In genomic region chr14:105116451-105117256, GRCh38 we compare ENCODE assay signal across 21 cellular contexts. TPM values are rescaled to one million over a fixed set of nuclear protein-coding genes. Genes with fewer than 3 reads are reported as not detected.
"Had no signal": no experiment of that assay in that cellular context is flagged by ENCODE, and none has a peak within 500 bp of the region (broad histone marks: within the 10 kb centered on the region; RNA-seq: fewer than 3 reads in every experiment).

No MANE protein-coding gene starts in this region.

- H3K27ac ChIP-seq: cardiac muscle cell, dorsolateral prefrontal cortex, foreskin keratinocyte, lower lobe of right lung, upper lobe of left lung, WERI-Rb-1 had no signal

- H3K4me3 Mint-ChIP-seq: activated naive CD8-positive, alpha-beta T cell treated with anti-CD3 and anti-CD28 coated beads, Interleukin-2, amount 10 ng/mL, durations not matched to agents 7 days and 5 days; activated T-helper 17 cell treated with anti-CD3 and anti-CD28 coated beads, Interleukin-2, amount 50 U/mL, for 72 hours; endodermal cell; nephron progenitor cell; stimulated activated naive CD8-positive, alpha-beta T cell treated with anti-CD3 and anti-CD28 coated beads, Interleukin-15, Interleukin-2, amounts not matched to agents 100 ng/mL and 50 ng/mL, for 24 hours had no signal

- H3K4me1 Mint-ChIP-seq: activated naive CD8-positive, alpha-beta T cell treated with anti-CD3 and anti-CD28 coated beads, Interleukin-2, amount 10 ng/mL, durations not matched to agents 7 days and 5 days; activated T-helper 17 cell treated with anti-CD3 and anti-CD28 coated beads, Interleukin-2, amount 50 U/mL, for 72 hours; endodermal cell had no signal

- DNase-seq: activated CD4-positive, alpha-beta T cell treated with anti-CD3 and anti-CD28 coated beads for 1 hour; activated CD4-positive, alpha-beta T cell treated with anti-CD3 and anti-CD28 coated beads, Interleukin-2, amount 50 U/mL, for 4 hours; activated naive CD4-positive, alpha-beta T cell; activated naive CD8-positive, alpha-beta T cell treated with anti-CD3 and anti-CD28 coated beads, Interleukin-2, amount 10 ng/mL, durations not matched to agents 7 days and 5 days; activated T-cell treated with anti-CD3 and anti-CD28 coated beads, Interleukin-2, amount 50 U/mL, for 1 hour; amygdala; endodermal cell; foreskin keratinocyte; hippocampal formation; left colon; lower lobe of right lung; nephron progenitor cell; SW 1271; T-helper 2 cell; WERI-Rb-1 had no signal

- ATAC-seq: activated T-helper 17 cell treated with anti-CD3 and anti-CD28 coated beads, Interleukin-2, amount 50 U/mL, for 72 hours; foreskin keratinocyte; left colon; lower lobe of right lung had no signal

- H3K27me3 ChIP-seq: cardiac muscle cell, dorsolateral prefrontal cortex, upper lobe of left lung had no signal

- H3K27ac Mint-ChIP-seq: activated naive CD8-positive, alpha-beta T cell treated with anti-CD3 and anti-CD28 coated beads, Interleukin-2, amount 10 ng/mL, durations not matched to agents 7 days and 5 days; activated T-helper 17 cell treated with anti-CD3 and anti-CD28 coated beads, Interleukin-2, amount 50 U/mL, for 72 hours; endodermal cell; nephron progenitor cell; stimulated activated naive CD8-positive, alpha-beta T cell treated with anti-CD3 and anti-CD28 coated beads, Interleukin-15, Interleukin-2, amounts not matched to agents 100 ng/mL and 50 ng/mL, for 24 hours had no signal

- H3K4me3 ChIP-seq: cardiac muscle cell, dorsolateral prefrontal cortex, lower lobe of right lung, upper lobe of left lung had no signal

RNA-seq across cellular contexts. Expression of gene GPR132, which starts 51.4 kb away (rescaled TPM):
- total RNA-seq: foreskin keratinocyte had no signal
- polyA plus RNA-seq: fibroblast of lung, foreskin keratinocyte had no signal
